In the genomic region with DNA sequence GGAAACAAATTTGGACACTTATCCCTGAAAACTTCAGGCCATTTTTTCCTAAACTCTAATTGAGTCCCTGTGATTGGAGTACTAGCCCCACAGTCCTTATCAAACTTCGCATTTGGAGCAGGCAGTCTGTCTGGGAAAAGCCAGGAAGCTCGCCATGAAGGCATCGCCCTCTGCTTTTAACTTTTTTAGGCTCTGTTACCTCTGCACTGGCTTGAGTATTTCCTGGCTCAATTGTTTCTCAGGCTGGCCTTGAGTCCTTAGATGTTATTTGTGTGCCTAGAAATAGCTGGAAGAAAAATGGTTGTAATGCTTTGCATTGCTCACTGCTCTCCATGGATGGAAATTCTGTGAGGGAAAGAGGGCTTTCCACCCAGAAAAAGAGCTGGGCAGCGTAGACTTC, we compare ENCODE assay signal across 10 cellular contexts. TPM values are rescaled to one million over a fixed set of nuclear protein-coding genes. Genes with fewer than 3 reads are reported as not detected.
DNase-seq lines count a peak whose midpoint lies in the region; ATAC-seq and TF ChIP-seq lines count a peak whose summit lies in the region.
"Had no signal": no experiment of that assay in that cellular context is flagged by ENCODE, and none has a peak within 500 bp of the region (broad histone marks: within the 10 kb centered on the region; RNA-seq: fewer than 3 reads in every experiment).

No MANE protein-coding gene starts in this region.

- H3K27ac Mint-ChIP-seq in neural progenitor cell, result peak overlapping the region; percentile 10

- H4K20me1 ChIP-seq in neural progenitor cell (ENCODE audit: low read depth), result peaks cover 92% of the 10 kb centered on the region

- no peak overlapping the region for H3K9ac ChIP-seq in neural progenitor cell

- no peak overlapping the region for H2AFZ ChIP-seq in neural progenitor cell (replicated peaks)

- DNase-seq in adrenal gland (no peak), foreskin keratinocyte (no peak), neural progenitor cell (ENCODE audit: low spot score) (no peak), upper lobe of left lung (no peak), posterior vena cava (ENCODE audit: low spot score) (no peak), amygdala (lab: John Stamatoyannopoulos, UW) (no peak), NCI-H526 (lab: John Stamatoyannopoulos, UW) (no peak)
- DNase-seq: DMS153, NCI-H345 had no signal

- peaks cover 21% of the 10 kb centered on the region for H3F3A ChIP-seq in neural progenitor cell (ENCODE audit: low read depth)

- H3K27ac ChIP-seq in adrenal gland, result peak overlapping the region; percentile 9 to 95 (median 86)
- peak overlapping the region; percentile 1 for H3K27ac ChIP-seq in foreskin keratinocyte
- H3K27ac ChIP-seq in neural progenitor cell, result no peak overlapping the region
- peak overlapping the region; percentile 33 to 97 (median 82) for H3K27ac ChIP-seq in upper lobe of left lung

- no peak overlapping the region for H3K4me3 Mint-ChIP-seq in neural progenitor cell

- H3K36me3 ChIP-seq in adrenal gland (replicated peaks in 1 of 2), result no peaks in the 10 kb centered on the region
- no peaks in the 10 kb centered on the region for H3K36me3 ChIP-seq in neural progenitor cell
- peaks cover 0 to 4% (median under 1%) of the 10 kb centered on the region in 4 donors for H3K36me3 ChIP-seq in upper lobe of left lung

- H3K4me2 ChIP-seq in neural progenitor cell, result no peak overlapping the region

- TF ChIP-seq EP300 in upper lobe of left lung (IDR thresholded peaks at IDR 0.05), result no peak

- H3K4me1 Mint-ChIP-seq in neural progenitor cell, result peaks cover 42% of the 10 kb centered on the region

- TF ChIP-seq POLR2A in adrenal gland (IDR thresholded peaks at IDR 0.05) (peak in 1 of 2 donors; percentile 34), upper lobe of left lung (IDR thresholded peaks at IDR 0.05) (no peak)

- peaks cover 3% of the 10 kb centered on the region for H3K27me3 Mint-ChIP-seq in neural progenitor cell (ENCODE audit: insufficient read depth, low read depth)

- peaks cover 8% of the 10 kb centered on the region for H3K36me3 Mint-ChIP-seq in neural progenitor cell

- peaks cover 70 to 94% of the 10 kb centered on the region in 2 donors for H3K4me1 ChIP-seq in adrenal gland (replicated peaks in 1 of 2)
- peaks cover 55% of the 10 kb centered on the region for H3K4me1 ChIP-seq in foreskin keratinocyte
- H3K4me1 ChIP-seq in neural progenitor cell, result peaks cover 11% of the 10 kb centered on the region
- peaks cover 83 to 90% (median 84%) of the 10 kb centered on the region in 4 donors for H3K4me1 ChIP-seq in upper lobe of left lung

- H3K79me2 ChIP-seq in neural progenitor cell (ENCODE audit: low read depth), result peaks cover 94% of the 10 kb centered on the region

- intact Hi-C loops in adrenal gland (cut with DNase I), result no loop called here
- intact Hi-C loops in posterior vena cava (cut with DNase I), result no loop called here

- no peaks in the 10 kb centered on the region for H3K9me3 ChIP-seq in adrenal gland (replicated peaks in 1 of 3)
- H3K9me3 ChIP-seq in neural progenitor cell (ENCODE audit: low read depth), result no peaks in the 10 kb centered on the region
- H3K9me3 ChIP-seq in upper lobe of left lung, result no peaks in the 10 kb centered on the region

- WGBS in adrenal gland, 4 donors, result 17 to 31% (median 30%) methylated on average over 4 of the region's 4 CpGs
- WGBS in upper lobe of left lung, 2 donors, result 68 to 92% methylated on average over 4 of the region's 4 CpGs

- no peaks in the 10 kb centered on the region for H3K27me3 ChIP-seq in adrenal gland
- no peaks in the 10 kb centered on the region for H3K27me3 ChIP-seq in foreskin keratinocyte
- no peaks in the 10 kb centered on the region for H3K27me3 ChIP-seq in neural progenitor cell
- H3K27me3 ChIP-seq in upper lobe of left lung, result no peaks in the 10 kb centered on the region

- no peak overlapping the region for H3K4me3 ChIP-seq in adrenal gland
- H3K4me3 ChIP-seq in neural progenitor cell, result no peak overlapping the region
- no peak overlapping the region for H3K4me3 ChIP-seq in upper lobe of left lung

- H3K9me3 Mint-ChIP-seq in neural progenitor cell, result no peaks in the 10 kb centered on the region

- ATAC-seq in foreskin keratinocyte (no peak), upper lobe of left lung (ENCODE audit: low FRiP score in 2 of 2) (no peak)

- no peak for TF ChIP-seq CTCF in adrenal gland (IDR thresholded peaks at IDR 0.05)
- no peak for TF ChIP-seq CTCF in foreskin keratinocyte (conservative IDR thresholded peaks at IDR 0.05)
- TF ChIP-seq CTCF in neural progenitor cell (IDR thresholded peaks at IDR 0.05), result no peak
- TF ChIP-seq CTCF in upper lobe of left lung (IDR thresholded peaks at IDR 0.05), result no peak

RNA-seq across cellular contexts. Expression of gene ACTN4, which starts 24.2 kb away (rescaled TPM):
- total RNA-seq in adrenal gland, result 100 to 1,000 TPM; 430 to 773 (median 575) TPM
- 100 to 1,000 TPM; 148 to 586 (median 554) TPM for polyA plus RNA-seq in adrenal gland
- 499 and 534 TPM in 2 replicates for total RNA-seq in foreskin keratinocyte
- polyA plus RNA-seq in foreskin keratinocyte, result 532 and 546 TPM in 2 replicates
- total RNA-seq in neural progenitor cell (ENCODE audit: low replicate concordance), result 127 and 233 TPM in 2 replicates
- 100 to 1,000 TPM; 162 to 636 (median 512) TPM for total RNA-seq in upper lobe of left lung
- 100 to 1,000 TPM; 661 to 878 TPM for total RNA-seq in posterior vena cava

RNA-seq across cellular contexts. Expression of gene EIF3K, which starts 52.7 kb away (rescaled TPM):
- total RNA-seq in adrenal gland (100 to 1,000 TPM; 196 to 537 (median 316) TPM), foreskin keratinocyte (273 and 286 TPM in 2 replicates), neural progenitor cell (ENCODE audit: low replicate concordance) (261 and 432 TPM in 2 replicates), upper lobe of left lung (100 to 1,000 TPM; 142 to 404 (median 242) TPM), posterior vena cava (100 to 1,000 TPM; 170 to 191 TPM)
- polyA plus RNA-seq in adrenal gland (100 to 1,000 TPM; 177 to 292 (median 216) TPM), foreskin keratinocyte (377 and 390 TPM in 2 replicates)

RNA-seq across cellular contexts. Expression of gene MAP4K1, which starts 53.9 kb away (rescaled TPM):
- 1 to 10 TPM; 1.4 to 7.9 (median 4.1) TPM for total RNA-seq in adrenal gland
- 10 to 100 TPM in 1 of 3 donors, 1 to 10 TPM in 2; 1.2 to 12.5 (median 6.8) TPM for polyA plus RNA-seq in adrenal gland
- total RNA-seq in foreskin keratinocyte, result 0.21 TPM in 1 of 2 replicates, not detected in the other
- 0.12 and 0.28 TPM in 2 replicates for polyA plus RNA-seq in foreskin keratinocyte
- 1.9 and 3.6 TPM in 2 replicates for total RNA-seq in neural progenitor cell (ENCODE audit: low replicate concordance)
- total RNA-seq in upper lobe of left lung, result 10 to 100 TPM in 3 of 6 donors, 1 to 10 TPM in 3; 6.2 to 28.3 (median 9.9) TPM
- total RNA-seq in posterior vena cava, result 1 to 10 TPM; 2.7 to 5.5 TPM
- total RNA-seq: fibroblast of villous mesenchyme had no signal
